In genomic region chr12:95634622-95635621, GRCh38 we compare ENCODE assay signal across 1 cellular context.
TF ChIP-seq lines count a peak whose summit lies in the region.

No MANE protein-coding gene starts in this region.

TF ChIP-seq in HepG2, 621 proteins besides CTCF, POLR2A, EP300 and RAD21 (continued from another document and continues in another):
- TF ChIP-seq, protein P1, sequence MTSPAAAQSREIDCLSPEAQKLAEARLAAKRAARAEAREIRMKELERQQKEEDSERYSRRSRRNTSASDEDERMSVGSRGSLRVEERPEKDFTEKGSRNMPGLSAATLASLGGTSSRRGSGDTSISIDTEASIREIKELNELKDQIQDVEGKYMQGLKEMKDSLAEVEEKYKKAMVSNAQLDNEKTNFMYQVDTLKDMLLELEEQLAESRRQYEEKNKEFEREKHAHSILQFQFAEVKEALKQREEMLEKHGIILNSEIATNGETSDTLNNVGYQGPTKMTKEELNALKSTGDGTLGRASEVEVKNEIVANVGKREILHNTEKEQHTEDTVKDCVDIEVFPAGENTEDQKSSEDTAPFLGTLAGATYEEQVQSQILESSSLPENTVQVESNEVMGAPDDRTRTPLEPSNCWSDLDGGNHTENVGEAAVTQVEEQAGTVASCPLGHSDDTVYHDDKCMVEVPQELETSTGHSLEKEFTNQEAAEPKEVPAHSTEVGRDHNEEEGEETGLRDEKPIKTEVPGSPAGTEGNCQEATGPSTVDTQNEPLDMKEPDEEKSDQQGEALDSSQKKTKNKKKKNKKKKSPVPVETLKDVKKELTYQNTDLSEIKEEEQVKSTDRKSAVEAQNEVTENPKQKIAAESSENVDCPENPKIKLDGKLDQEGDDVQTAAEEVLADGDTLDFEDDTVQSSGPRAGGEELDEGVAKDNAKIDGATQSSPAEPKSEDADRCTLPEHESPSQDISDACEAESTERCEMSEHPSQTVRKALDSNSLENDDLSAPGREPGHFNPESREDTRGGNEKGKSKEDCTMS (CRISPR knock-in tag; conservative IDR thresholded peaks at IDR 0.05): no peak
- TF ChIP-seq NFYC (CRISPR knock-in tag; IDR thresholded peaks at IDR 0.05): no peak
- TF ChIP-seq, protein P2, sequence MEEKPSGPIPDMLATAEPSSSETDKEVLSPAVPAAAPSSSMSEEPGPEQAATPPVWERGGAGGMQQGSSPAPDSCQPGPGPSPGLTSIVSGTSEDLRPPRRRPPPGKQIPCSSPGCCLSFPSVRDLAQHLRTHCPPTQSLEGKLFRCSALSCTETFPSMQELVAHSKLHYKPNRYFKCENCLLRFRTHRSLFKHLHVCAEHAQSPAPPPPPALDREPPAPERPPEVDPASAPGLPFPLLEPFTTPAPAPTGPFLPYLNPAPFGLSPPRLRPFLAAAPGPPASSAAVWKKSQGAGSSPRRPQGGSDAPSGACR (CRISPR knock-in tag; IDR thresholded peaks at IDR 0.05): no peak
- no peak for TF ChIP-seq HOXA7 (CRISPR knock-in tag; IDR thresholded peaks at IDR 0.05)
- TF ChIP-seq PRPF4 (IDR thresholded peaks at IDR 0.05; ENCODE audit: low read depth, low read length, poor library complexity, severe bottlenecking): no peak
- no peak for TF ChIP-seq DR1 (CRISPR knock-in tag; IDR thresholded peaks at IDR 0.05)
- TF ChIP-seq ZNF773 (CRISPR knock-in tag; IDR thresholded peaks at IDR 0.05; ENCODE audit: borderline replicate concordance): no peak
- TF ChIP-seq FLYWCH1 (CRISPR knock-in tag; IDR thresholded peaks at IDR 0.05): no peak
- TF ChIP-seq ZNF713 (CRISPR knock-in tag; IDR thresholded peaks at IDR 0.05): no peak
- no peak for TF ChIP-seq HDAC6 (IDR thresholded peaks at IDR 0.05; ENCODE audit: low read depth, low read length)
- no peak for TF ChIP-seq ZBTB38 (CRISPR knock-in tag; IDR thresholded peaks at IDR 0.05)
- no peak for TF ChIP-seq ZNF251 (CRISPR knock-in tag; IDR thresholded peaks at IDR 0.05)
- no peak for TF ChIP-seq KLF13 (CRISPR knock-in tag; IDR thresholded peaks at IDR 0.05)
- no peak for TF ChIP-seq ZBTB4 (CRISPR knock-in tag; IDR thresholded peaks at IDR 0.05; ENCODE audit: borderline replicate concordance)
- TF ChIP-seq ZNF232 (CRISPR knock-in tag; IDR thresholded peaks at IDR 0.05; ENCODE audit: borderline replicate concordance): no peak
- TF ChIP-seq FOXC1 (CRISPR knock-in tag; IDR thresholded peaks at IDR 0.05; ENCODE audit: borderline replicate concordance): no peak
- no peak for TF ChIP-seq YY1 (IDR thresholded peaks at IDR 0.05; ENCODE audit: insufficient read depth, insufficient replicate concordance, low read depth, low read length)
- TF ChIP-seq, protein P3, sequence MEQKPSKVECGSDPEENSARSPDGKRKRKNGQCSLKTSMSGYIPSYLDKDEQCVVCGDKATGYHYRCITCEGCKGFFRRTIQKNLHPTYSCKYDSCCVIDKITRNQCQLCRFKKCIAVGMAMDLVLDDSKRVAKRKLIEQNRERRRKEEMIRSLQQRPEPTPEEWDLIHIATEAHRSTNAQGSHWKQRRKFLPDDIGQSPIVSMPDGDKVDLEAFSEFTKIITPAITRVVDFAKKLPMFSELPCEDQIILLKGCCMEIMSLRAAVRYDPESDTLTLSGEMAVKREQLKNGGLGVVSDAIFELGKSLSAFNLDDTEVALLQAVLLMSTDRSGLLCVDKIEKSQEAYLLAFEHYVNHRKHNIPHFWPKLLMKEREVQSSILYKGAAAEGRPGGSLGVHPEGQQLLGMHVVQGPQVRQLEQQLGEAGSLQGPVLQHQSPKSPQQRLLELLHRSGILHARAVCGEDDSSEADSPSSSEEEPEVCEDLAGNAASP (CRISPR knock-in tag; IDR thresholded peaks at IDR 0.05; ENCODE audit: borderline replicate concordance): no peak
- TF ChIP-seq ISX (CRISPR knock-in tag; conservative IDR thresholded peaks at IDR 0.05): no peak
- TF ChIP-seq ARNTL (CRISPR knock-in tag; IDR thresholded peaks at IDR 0.05): no peak
- TF ChIP-seq, protein P4, sequence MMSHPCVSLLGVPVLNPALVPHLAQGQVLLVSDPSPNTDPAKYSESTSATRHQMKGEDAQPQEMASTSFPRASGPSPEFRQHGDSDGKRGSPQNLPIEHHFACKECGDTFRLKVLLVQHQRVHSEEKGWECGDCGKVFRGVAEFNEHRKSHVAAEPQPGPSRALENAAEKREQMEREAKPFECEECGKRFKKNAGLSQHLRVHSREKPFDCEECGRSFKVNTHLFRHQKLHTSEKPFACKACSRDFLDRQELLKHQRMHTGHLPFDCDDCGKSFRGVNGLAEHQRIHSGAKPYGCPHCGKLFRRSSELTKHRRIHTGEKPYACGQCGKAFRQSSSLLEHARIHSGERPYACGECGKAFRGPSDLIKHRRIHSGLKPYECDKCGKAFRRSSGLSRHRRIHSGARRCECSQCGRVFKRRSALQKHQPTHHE (CRISPR knock-in tag; IDR thresholded peaks at IDR 0.05; ENCODE audit: borderline replicate concordance): no peak
- TF ChIP-seq HNF4A (CRISPR knock-in tag; IDR thresholded peaks at IDR 0.05): peak; percentile 91
- no peak for TF ChIP-seq ZNF33B (CRISPR knock-in tag; IDR thresholded peaks at IDR 0.05)
- no peak for TF ChIP-seq GABPB1 (CRISPR knock-in tag; IDR thresholded peaks at IDR 0.05)
- peak; percentile 75; the same call in 1 of the 2 replicates for TF ChIP-seq HMG20A (CRISPR knock-in tag; IDR thresholded peaks at IDR 0.05; ENCODE audit: borderline replicate concordance)
- TF ChIP-seq ZNF556 (CRISPR knock-in tag; IDR thresholded peaks at IDR 0.05; ENCODE audit: borderline replicate concordance): peak; percentile 54; the same call in 1 of the 2 replicates
- TF ChIP-seq NAIF1 (CRISPR knock-in tag; IDR thresholded peaks at IDR 0.05; ENCODE audit: borderline replicate concordance): no peak
- TF ChIP-seq JARID2 (CRISPR knock-in tag; IDR thresholded peaks at IDR 0.05; ENCODE audit: insufficient replicate concordance): no peak
- no peak for TF ChIP-seq TCF7 (IDR thresholded peaks at IDR 0.05; ENCODE audit: low read depth)
- peak; percentile 15; the same call in 1 of the 2 replicates for TF ChIP-seq ARID4A (CRISPR knock-in tag; IDR thresholded peaks at IDR 0.05; ENCODE audit: borderline replicate concordance)
- no peak for TF ChIP-seq ZNF737 (CRISPR knock-in tag; IDR thresholded peaks at IDR 0.05; ENCODE audit: borderline replicate concordance)
- no peak for TF ChIP-seq ARNT (IDR thresholded peaks at IDR 0.05)
- TF ChIP-seq NR2F1 (CRISPR knock-in tag; IDR thresholded peaks at IDR 0.05): peak in 1 of 2 experiments; percentile 78; a peak in 3 of 4 replicates
- TF ChIP-seq, protein P5, sequence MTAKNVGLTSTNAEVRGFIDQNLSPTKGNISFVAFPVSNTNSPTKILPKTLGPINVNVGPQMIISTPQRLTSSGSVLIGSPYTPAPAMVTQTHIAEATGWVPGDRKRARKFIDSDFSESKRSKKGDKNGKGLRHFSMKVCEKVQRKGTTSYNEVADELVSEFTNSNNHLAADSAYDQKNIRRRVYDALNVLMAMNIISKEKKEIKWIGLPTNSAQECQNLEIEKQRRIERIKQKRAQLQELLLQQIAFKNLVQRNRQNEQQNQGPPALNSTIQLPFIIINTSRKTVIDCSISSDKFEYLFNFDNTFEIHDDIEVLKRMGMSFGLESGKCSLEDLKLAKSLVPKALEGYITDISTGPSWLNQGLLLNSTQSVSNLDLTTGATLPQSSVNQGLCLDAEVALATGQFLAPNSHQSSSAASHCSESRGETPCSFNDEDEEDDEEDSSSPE (CRISPR knock-in tag; IDR thresholded peaks at IDR 0.05): no peak
- no peak for TF ChIP-seq FUBP1 (CRISPR knock-in tag; IDR thresholded peaks at IDR 0.05; ENCODE audit: borderline replicate concordance)
- TF ChIP-seq AHDC1 (CRISPR knock-in tag; IDR thresholded peaks at IDR 0.05; ENCODE audit: borderline replicate concordance): peak; percentile 88; the same call in 1 of the 2 replicates
- 0 out of 2 replicates have a peak, but pooled peaks have one; percentile 32 for TF ChIP-seq ZNF747 (CRISPR knock-in tag; IDR thresholded peaks at IDR 0.05; ENCODE audit: borderline replicate concordance)
